1 cellular context compared by ENCODE assay signal in the genomic region with DNA sequence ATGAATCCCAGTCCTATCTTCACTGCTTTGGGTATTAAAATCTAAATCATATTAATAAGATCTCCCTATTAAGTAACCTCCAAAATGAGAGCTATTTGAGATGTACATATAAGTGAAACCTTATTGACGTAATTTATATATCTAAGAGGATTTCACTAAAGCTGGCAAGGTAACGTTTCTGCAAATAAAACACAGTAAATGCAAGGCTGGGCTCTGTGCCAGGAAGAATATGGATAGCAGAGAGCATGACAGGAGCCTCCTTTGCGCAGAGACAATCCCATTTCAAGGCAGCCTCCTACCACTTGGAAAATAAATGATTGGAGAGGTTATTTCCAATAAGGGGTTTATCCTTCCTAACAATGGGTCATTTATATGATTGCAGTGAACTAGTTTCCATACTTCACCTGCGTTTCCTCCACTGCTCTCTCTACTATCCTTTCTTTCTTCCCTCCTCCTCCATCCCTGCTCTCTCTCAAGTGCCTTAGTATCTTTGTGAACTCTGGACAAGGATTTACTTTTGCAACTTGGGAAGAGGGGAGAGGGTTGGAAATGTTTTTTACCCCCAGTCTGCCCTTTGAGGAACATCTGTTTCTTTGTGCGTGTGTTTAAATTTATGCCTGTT.
TF ChIP-seq lines count a peak whose summit lies in the region.

No MANE protein-coding gene starts in this region.

TF ChIP-seq in H1, 55 proteins besides CTCF, POLR2A, EP300 and RAD21 (continued from another document):
- TF ChIP-seq, protein P1, sequence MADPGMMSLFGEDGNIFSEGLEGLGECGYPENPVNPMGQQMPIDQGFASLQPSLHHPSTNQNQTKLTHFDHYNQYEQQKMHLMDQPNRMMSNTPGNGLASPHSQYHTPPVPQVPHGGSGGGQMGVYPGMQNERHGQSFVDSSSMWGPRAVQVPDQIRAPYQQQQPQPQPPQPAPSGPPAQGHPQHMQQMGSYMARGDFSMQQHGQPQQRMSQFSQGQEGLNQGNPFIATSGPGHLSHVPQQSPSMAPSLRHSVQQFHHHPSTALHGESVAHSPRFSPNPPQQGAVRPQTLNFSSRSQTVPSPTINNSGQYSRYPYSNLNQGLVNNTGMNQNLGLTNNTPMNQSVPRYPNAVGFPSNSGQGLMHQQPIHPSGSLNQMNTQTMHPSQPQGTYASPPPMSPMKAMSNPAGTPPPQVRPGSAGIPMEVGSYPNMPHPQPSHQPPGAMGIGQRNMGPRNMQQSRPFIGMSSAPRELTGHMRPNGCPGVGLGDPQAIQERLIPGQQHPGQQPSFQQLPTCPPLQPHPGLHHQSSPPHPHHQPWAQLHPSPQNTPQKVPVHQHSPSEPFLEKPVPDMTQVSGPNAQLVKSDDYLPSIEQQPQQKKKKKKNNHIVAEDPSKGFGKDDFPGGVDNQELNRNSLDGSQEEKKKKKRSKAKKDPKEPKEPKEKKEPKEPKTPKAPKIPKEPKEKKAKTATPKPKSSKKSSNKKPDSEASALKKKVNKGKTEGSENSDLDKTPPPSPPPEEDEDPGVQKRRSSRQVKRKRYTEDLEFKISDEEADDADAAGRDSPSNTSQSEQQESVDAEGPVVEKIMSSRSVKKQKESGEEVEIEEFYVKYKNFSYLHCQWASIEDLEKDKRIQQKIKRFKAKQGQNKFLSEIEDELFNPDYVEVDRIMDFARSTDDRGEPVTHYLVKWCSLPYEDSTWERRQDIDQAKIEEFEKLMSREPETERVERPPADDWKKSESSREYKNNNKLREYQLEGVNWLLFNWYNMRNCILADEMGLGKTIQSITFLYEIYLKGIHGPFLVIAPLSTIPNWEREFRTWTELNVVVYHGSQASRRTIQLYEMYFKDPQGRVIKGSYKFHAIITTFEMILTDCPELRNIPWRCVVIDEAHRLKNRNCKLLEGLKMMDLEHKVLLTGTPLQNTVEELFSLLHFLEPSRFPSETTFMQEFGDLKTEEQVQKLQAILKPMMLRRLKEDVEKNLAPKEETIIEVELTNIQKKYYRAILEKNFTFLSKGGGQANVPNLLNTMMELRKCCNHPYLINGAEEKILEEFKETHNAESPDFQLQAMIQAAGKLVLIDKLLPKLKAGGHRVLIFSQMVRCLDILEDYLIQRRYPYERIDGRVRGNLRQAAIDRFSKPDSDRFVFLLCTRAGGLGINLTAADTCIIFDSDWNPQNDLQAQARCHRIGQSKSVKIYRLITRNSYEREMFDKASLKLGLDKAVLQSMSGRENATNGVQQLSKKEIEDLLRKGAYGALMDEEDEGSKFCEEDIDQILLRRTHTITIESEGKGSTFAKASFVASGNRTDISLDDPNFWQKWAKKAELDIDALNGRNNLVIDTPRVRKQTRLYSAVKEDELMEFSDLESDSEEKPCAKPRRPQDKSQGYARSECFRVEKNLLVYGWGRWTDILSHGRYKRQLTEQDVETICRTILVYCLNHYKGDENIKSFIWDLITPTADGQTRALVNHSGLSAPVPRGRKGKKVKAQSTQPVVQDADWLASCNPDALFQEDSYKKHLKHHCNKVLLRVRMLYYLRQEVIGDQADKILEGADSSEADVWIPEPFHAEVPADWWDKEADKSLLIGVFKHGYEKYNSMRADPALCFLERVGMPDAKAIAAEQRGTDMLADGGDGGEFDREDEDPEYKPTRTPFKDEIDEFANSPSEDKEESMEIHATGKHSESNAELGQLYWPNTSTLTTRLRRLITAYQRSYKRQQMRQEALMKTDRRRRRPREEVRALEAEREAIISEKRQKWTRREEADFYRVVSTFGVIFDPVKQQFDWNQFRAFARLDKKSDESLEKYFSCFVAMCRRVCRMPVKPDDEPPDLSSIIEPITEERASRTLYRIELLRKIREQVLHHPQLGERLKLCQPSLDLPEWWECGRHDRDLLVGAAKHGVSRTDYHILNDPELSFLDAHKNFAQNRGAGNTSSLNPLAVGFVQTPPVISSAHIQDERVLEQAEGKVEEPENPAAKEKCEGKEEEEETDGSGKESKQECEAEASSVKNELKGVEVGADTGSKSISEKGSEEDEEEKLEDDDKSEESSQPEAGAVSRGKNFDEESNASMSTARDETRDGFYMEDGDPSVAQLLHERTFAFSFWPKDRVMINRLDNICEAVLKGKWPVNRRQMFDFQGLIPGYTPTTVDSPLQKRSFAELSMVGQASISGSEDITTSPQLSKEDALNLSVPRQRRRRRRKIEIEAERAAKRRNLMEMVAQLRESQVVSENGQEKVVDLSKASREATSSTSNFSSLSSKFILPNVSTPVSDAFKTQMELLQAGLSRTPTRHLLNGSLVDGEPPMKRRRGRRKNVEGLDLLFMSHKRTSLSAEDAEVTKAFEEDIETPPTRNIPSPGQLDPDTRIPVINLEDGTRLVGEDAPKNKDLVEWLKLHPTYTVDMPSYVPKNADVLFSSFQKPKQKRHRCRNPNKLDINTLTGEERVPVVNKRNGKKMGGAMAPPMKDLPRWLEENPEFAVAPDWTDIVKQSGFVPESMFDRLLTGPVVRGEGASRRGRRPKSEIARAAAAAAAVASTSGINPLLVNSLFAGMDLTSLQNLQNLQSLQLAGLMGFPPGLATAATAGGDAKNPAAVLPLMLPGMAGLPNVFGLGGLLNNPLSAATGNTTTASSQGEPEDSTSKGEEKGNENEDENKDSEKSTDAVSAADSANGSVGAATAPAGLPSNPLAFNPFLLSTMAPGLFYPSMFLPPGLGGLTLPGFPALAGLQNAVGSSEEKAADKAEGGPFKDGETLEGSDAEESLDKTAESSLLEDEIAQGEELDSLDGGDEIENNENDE (IDR thresholded peaks at IDR 0.05; ENCODE audit: insufficient replicate concordance, low read length) = no peak
- no peak for TF ChIP-seq RXRA (IDR thresholded peaks at IDR 0.05; ENCODE audit: insufficient read depth, low read depth, low read length)
- no peak for TF ChIP-seq EZH2 (IDR thresholded peaks at IDR 0.05; ENCODE audit: low read depth, low read length, severe bottlenecking)
- TF ChIP-seq CEBPB (IDR thresholded peaks at IDR 0.05; ENCODE audit: low read depth, low read length) = no peak
- no peak for TF ChIP-seq PHF8 (conservative IDR thresholded peaks at IDR 0.05; ENCODE audit: low read depth, low read length)
- TF ChIP-seq NANOG (IDR thresholded peaks at IDR 0.05; ENCODE audit: insufficient read depth, low read depth, low read length, poor library complexity, severe bottlenecking) = no peak
- TF ChIP-seq SP4 (IDR thresholded peaks at IDR 0.05; ENCODE audit: low read length) = no peak
- TF ChIP-seq YY1 (IDR thresholded peaks at IDR 0.05; ENCODE audit: low read depth, low read length) = no peak
- no peak for TF ChIP-seq HDAC6 (IDR thresholded peaks at IDR 0.05; ENCODE audit: low read depth, low read length)
- no peak for TF ChIP-seq RBBP5 (IDR thresholded peaks at IDR 0.05; ENCODE audit: borderline replicate concordance, low read depth, low read length)
- no peak for TF ChIP-seq SP1 (IDR thresholded peaks at IDR 0.05; ENCODE audit: low read depth, low read length)
TF ChIP-seq in H1: peak in this region for 0.
